ENCODE assay signal across 8 cellular contexts in the genomic region with DNA sequence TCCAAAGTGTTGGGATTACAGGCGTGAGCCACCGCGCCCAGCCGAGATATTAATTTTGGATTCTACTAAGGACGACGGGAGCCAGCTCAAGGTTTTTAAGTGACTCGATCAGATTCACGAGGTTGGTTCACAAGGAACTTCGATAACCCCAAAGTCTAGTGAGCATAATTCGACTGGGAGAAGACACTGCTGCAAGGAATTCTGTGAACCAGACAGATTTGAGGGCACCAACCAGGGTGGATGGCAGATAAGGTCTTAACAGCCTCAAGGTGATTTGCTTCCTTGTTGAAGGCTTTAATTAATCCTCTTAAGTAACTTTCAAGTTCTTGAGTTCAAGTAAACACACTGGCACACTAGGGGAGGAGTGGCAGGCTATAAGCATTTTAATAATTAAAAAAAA. TPM values are rescaled to one million over a fixed set of nuclear protein-coding genes. Genes with fewer than 3 reads are reported as not detected.
A peak's percentile ranks its signal among the peaks of the same experiment; 100 is the strongest.
DNase-seq lines count a peak whose midpoint lies in the region; ATAC-seq and TF ChIP-seq lines count a peak whose summit lies in the region.

No MANE protein-coding gene starts in this region.

- in situ Hi-C loops in brain microvascular endothelial cell (cut with HindIII; ENCODE audit: low pct_ligation_motif_present, low sequenced_read_pairs) = no loop called here

- peak overlapping the region; percentile 96 for H3K4me3 ChIP-seq in AG10803 (ENCODE audit: low read length)
- peak overlapping the region; percentile 94 for H3K4me3 ChIP-seq in Jurkat, Clone E6-1 (ENCODE audit: low read length)
- H3K4me3 ChIP-seq in brain microvascular endothelial cell (ENCODE audit: low read depth, low read length) = peak overlapping the region; percentile 96
- no peak overlapping the region for H3K4me3 ChIP-seq in lung
- H3K4me3 ChIP-seq in urinary bladder (ENCODE audit: low read depth, low read length) = peak overlapping the region; percentile 94

- H3K27me3 ChIP-seq in brain microvascular endothelial cell (replicated peaks) = no peaks in the 10 kb centered on the region
- no peaks in the 10 kb centered on the region for H3K27me3 ChIP-seq in lung (ENCODE audit: control insufficient read depth, insufficient read depth)

- H3K27ac ChIP-seq in brain microvascular endothelial cell (peak overlapping the region; percentile 95), lung (ENCODE audit: low read depth in 1 of 2, low read length in 1 of 2) (peak overlapping the region; percentile 80 to 94), urinary bladder (ENCODE audit: low read depth) (peak overlapping the region; percentile 98)

- H3K9me3 ChIP-seq in lung (ENCODE audit: control insufficient read depth in 2 of 2, insufficient read depth in 1 of 2, low read length in 1 of 2) = no peaks in the 10 kb centered on the region

- DNase-seq in AG10803 (ENCODE audit: low read depth) (no peak), brain microvascular endothelial cell (no peak), lung (ENCODE audit: low spot score) (no peak), COLO829 (ENCODE audit: low spot score) (no peak), sciatic nerve (ENCODE audit: low spot score) (no peak), NCI-H446 treated with DMSO at 0.1 percent for 48 hours (lab: John Stamatoyannopoulos, UW) (no peak)
- DNase-seq in Jurkat, Clone E6-1 (ENCODE audit: low read depth, low spot score) = no peak

- WGBS in lung, 2 donors = 75 to 87% methylated on average over 10 of the region's 10 CpGs
- 78% methylated on average over 10 of the region's 10 CpGs for WGBS in urinary bladder

- ATAC-seq in lung (ENCODE audit: insufficient read depth, low FRiP score) (no peak), sciatic nerve (no peak)

- no peak for TF ChIP-seq CTCF in AG10803 (conservative IDR thresholded peaks at IDR 0.05; ENCODE audit: low read length)
- TF ChIP-seq CTCF in brain microvascular endothelial cell (IDR thresholded peaks at IDR 0.05; ENCODE audit: low read depth, low read length, missing control alignments) = no peak
- no peak for TF ChIP-seq CTCF in lung (IDR thresholded peaks at IDR 0.05; ENCODE audit: control extremely low read depth, extremely low read depth)

- H3K36me3 ChIP-seq in brain microvascular endothelial cell (replicated peaks) (no peaks in the 10 kb centered on the region), lung (ENCODE audit: control insufficient read depth in 2 of 2, insufficient read depth in 2 of 2, low read length in 2 of 2) (no peaks in the 10 kb centered on the region), urinary bladder (ENCODE audit: insufficient read depth) (no peaks in the 10 kb centered on the region)

- H3K4me1 ChIP-seq in lung (ENCODE audit: control insufficient read depth in 2 of 2, insufficient read depth in 2 of 2, low read length in 2 of 2) = peaks cover 7 to 16% of the 10 kb centered on the region in 2 donors
- H3K4me1 ChIP-seq in urinary bladder (ENCODE audit: insufficient read depth) = peaks cover 3% of the 10 kb centered on the region

- intact Hi-C loops in sciatic nerve (cut with DNase I) = loop anchor here (5.0 kb wide), 1 partner anchor 135 kb away; no protein-coding TSS in a partner anchor

RNA-seq across cellular contexts. Expression of gene KLHDC2, which starts 1.1 kb away (rescaled TPM):
- polyA plus RNA-seq in Jurkat, Clone E6-1 (2012; ENCODE audit: insufficient read depth, insufficient read length) = 37.8 TPM
- 100 to 1,000 TPM in 1 of 2 donors, 10 to 100 TPM in 1; 40.1 to 163 TPM for total RNA-seq in lung
- 10 to 100 TPM; 27.4 to 33.9 TPM for polyA plus RNA-seq in lung
- 127 TPM for total RNA-seq in urinary bladder
- 82.2 TPM for polyA plus RNA-seq in urinary bladder
- total RNA-seq in sciatic nerve = 58.9 TPM
